Comparison of ENCODE assay signal across 13 cellular contexts in the genomic region with DNA sequence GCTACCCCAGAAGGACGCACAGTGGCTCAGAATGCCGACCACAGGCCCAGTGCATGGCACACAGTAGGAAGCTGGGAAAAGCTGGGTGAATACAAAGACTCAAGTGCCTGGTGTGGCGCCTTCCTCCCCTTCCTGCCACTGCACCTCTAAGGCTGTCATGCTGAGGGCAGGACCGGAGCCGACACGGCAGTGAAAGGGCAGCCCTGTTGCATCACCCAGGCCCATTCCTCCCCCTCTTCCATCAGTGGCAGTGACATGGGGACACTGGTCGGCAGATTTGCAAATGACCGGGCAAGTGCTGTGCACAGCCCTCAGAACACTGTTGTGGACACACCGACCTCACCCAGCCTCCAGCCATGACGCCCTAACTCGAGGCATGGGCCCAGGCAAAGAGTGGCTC.
DNase-seq lines count a peak whose midpoint lies in the region; ATAC-seq, FAIRE-seq and TF ChIP-seq lines count a peak whose summit lies in the region.
"Had no signal": no experiment of that assay in that cellular context is flagged by ENCODE, and none has a peak within 500 bp of the region (broad histone marks: within the 10 kb centered on the region; RNA-seq: fewer than 3 reads in every experiment).

No MANE protein-coding gene starts in this region.

- no peaks in the 10 kb centered on the region for H3K27me3 Mint-ChIP-seq in chondrocyte (ENCODE audit: low read depth)
- H3K27me3 Mint-ChIP-seq in mesothelial cell of epicardium (ENCODE audit: low read depth), result no peaks in the 10 kb centered on the region
- H3K27me3 Mint-ChIP-seq: central memory CD8-positive, alpha-beta T cell had no signal

- peaks cover 67% of the 10 kb centered on the region for H3K4me1 Mint-ChIP-seq in chondrocyte (ENCODE audit: low read depth)
- H3K4me1 Mint-ChIP-seq in mesothelial cell of epicardium, result peaks cover 36% of the 10 kb centered on the region

- H3K4me3 Mint-ChIP-seq in chondrocyte (ENCODE audit: unreplicated experiment) (peak overlapping the region; percentile 70), mesothelial cell of epicardium (no peak overlapping the region)
- H3K4me3 Mint-ChIP-seq: central memory CD8-positive, alpha-beta T cell had no signal

- H3K27me3 ChIP-seq in small intestine (ENCODE audit: control insufficient read depth in 2 of 2, insufficient read depth in 2 of 2, low read length in 2 of 2), result no peaks in the 10 kb centered on the region

- no peaks in the 10 kb centered on the region for H3K9me3 Mint-ChIP-seq in chondrocyte (ENCODE audit: low read depth)
- H3K9me3 Mint-ChIP-seq in mesothelial cell of epicardium, result no peaks in the 10 kb centered on the region
- H3K9me3 Mint-ChIP-seq: central memory CD8-positive, alpha-beta T cell had no signal

- H3K4me3 ChIP-seq in small intestine (ENCODE audit: low read depth in 1 of 2, low read length in 2 of 2), result no peak overlapping the region

- H3K27ac ChIP-seq in small intestine (ENCODE audit: low read depth in 1 of 2, low read length in 1 of 2), result peak overlapping the region in 1 of 2 donors; percentile 47

- no peak for DNase-seq in Right ventricle myocardium superior
- DNase-seq in cardiac septum (ENCODE audit: low spot score), result no peak
- DNase-seq in chondrocyte (ENCODE audit: low spot score), result peak; percentile 79
- no peak for DNase-seq in mesothelial cell of epicardium (ENCODE audit: low spot score in 2 of 2, unreplicated experiment in 2 of 2)
- DNase-seq in stimulated activated CD8-positive, alpha-beta memory T cell treated with anti-CD3 and anti-CD28 coated beads, Interleukin-4, amount 100 ng/mL, for 48 hours, result no peak
- DNase-seq in small intestine, result no peak
- DNase-seq: activated CD4-positive, alpha-beta T cell treated with anti-CD3 and anti-CD28 coated beads for 1 hour; activated effector memory CD4-positive, alpha-beta T cell treated with Interleukin-2 at 50 U/mL for 16 hours; NCI-H2107 had no signal

- H3K9me3 ChIP-seq in small intestine (ENCODE audit: control insufficient read depth, low read depth), result no peaks in the 10 kb centered on the region

- intact Hi-C loops in Right ventricle myocardium superior (cut with DNase I) (no loop called here), cardiac septum (cut with DNase I) (no loop called here)

- ATAC-seq in Right ventricle myocardium superior (ENCODE audit: poor library complexity) (peak; percentile 33), GM18858 (IDR thresholded peaks at IDR 0.05; ENCODE audit: unreplicated experiment) (no peak), HG03521 (IDR thresholded peaks at IDR 0.05; ENCODE audit: unreplicated experiment) (no peak)

- peaks cover 0 to 7% of the 10 kb centered on the region in 2 donors for H3K36me3 ChIP-seq in small intestine (ENCODE audit: control insufficient read depth in 2 of 2, insufficient read depth in 2 of 2, low read length in 2 of 2)

- WGBS in small intestine, 3 donors, result 88 to 94% (median 92%) methylated on average over 11 of the region's 11 CpGs

- peak overlapping the region; percentile 98 for H3K27ac Mint-ChIP-seq in chondrocyte (ENCODE audit: unreplicated experiment)
- H3K27ac Mint-ChIP-seq in mesothelial cell of epicardium, result peak overlapping the region; percentile 95

- no peak for FAIRE-seq in small intestine (lab: Jason Lieb, UNC)
- FAIRE-seq: GM12891 had no signal

- H3K36me3 Mint-ChIP-seq in chondrocyte (ENCODE audit: low read depth) (peaks cover 12% of the 10 kb centered on the region), mesothelial cell of epicardium (no peaks in the 10 kb centered on the region)

- TF ChIP-seq CTCF in chondrocyte (IDR thresholded peaks at IDR 0.05), result no peak
- no peak for TF ChIP-seq CTCF in mesothelial cell of epicardium (IDR thresholded peaks at IDR 0.05; ENCODE audit: unreplicated experiment)

- H3K4me1 ChIP-seq in small intestine (ENCODE audit: control insufficient read depth in 2 of 2, insufficient read depth in 1 of 2, low read depth in 1 of 2, low read length in 1 of 2), result peaks cover 0 to 3% of the 10 kb centered on the region in 2 donors
